In the genomic region with DNA sequence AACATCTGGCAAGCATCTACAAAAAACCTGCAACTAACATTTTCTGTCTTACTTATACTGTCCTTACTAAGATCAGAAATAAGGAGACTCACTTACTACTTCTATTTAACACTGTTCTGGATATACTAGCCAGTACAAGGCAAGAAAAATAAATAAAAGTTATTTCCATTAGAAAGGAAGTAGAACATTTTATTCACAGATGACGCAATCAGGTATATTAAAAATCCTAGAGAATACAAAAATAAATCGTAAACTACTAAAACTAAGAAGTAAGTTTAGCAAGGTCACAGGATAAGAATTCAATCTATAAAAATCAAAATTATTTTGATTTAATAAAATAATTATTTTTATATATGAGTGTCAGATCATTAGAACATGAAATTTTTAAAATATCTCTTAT, we compare ENCODE assay signal across 23 cellular contexts.
"Had no signal": no experiment of that assay in that cellular context is flagged by ENCODE, and none has a peak within 500 bp of the region (broad histone marks: within the 10 kb centered on the region; RNA-seq: fewer than 3 reads in every experiment).

No MANE protein-coding gene starts in this region.

- H3K27me3 ChIP-seq: gastrocnemius medialis, left lung, suprapubic skin, transverse colon, upper lobe of right lung, uterus had no signal

- H3K4me3 ChIP-seq: gastrocnemius medialis, left lung, psoas muscle, skin epidermis, suprapubic skin, transverse colon, upper lobe of right lung, uterus had no signal

- ATAC-seq: effector memory CD8-positive, alpha-beta T cell; gastrocnemius medialis; left cardiac atrium; left lung; naive thymus-derived CD8-positive, alpha-beta T cell; psoas muscle; right cardiac atrium; stimulated activated naive CD8-positive, alpha-beta T cell treated with anti-CD3 and anti-CD28 coated beads, Interleukin-15, amount 100 ng/mL, for 72 hours; upper lobe of right lung had no signal

- H3K36me3 ChIP-seq: gastrocnemius medialis, left lung, suprapubic skin, transverse colon, upper lobe of right lung, uterus had no signal

- H3K4me1 ChIP-seq: gastrocnemius medialis, left lung, psoas muscle, suprapubic skin, transverse colon, upper lobe of right lung, uterus had no signal

- H3K9me3 ChIP-seq: gastrocnemius medialis, psoas muscle, suprapubic skin, transverse colon, upper lobe of right lung, uterus had no signal

- H3K27ac ChIP-seq: gastrocnemius medialis, left lung, psoas muscle, skin epidermis, suprapubic skin, transverse colon, upper lobe of right lung, uterus had no signal

- DNase-seq: cortex of kidney; effector memory CD8-positive, alpha-beta T cell; gastrocnemius medialis; head of caudate nucleus; left cardiac atrium; left lung; mammary epithelial cell; naive thymus-derived CD8-positive, alpha-beta T cell; nephron progenitor cell; nucleus accumbens; posterior cingulate gyrus; psoas muscle; right cardiac atrium; stimulated activated CD4-positive, alpha-beta T cell treated with anti-CD3 and anti-CD28 coated beads, Interleukin-1b, Interleukin-23, amount 100 ng/mL, for 48 hours; stimulated activated CD4-positive, alpha-beta T cell treated with anti-CD3 and anti-CD28 coated beads, Interleukin-4, amount 100 ng/mL, for 1 hour; stimulated activated CD8-positive, alpha-beta memory T cell treated with anti-CD3 and anti-CD28 coated beads, Interleukin-4, amount 100 ng/mL, for 48 hours; stimulated activated naive CD4-positive, alpha-beta T cell; stimulated activated naive CD8-positive, alpha-beta T cell treated with anti-CD3 and anti-CD28 coated beads, Interleukin-15, amount 100 ng/mL, for 72 hours; transverse colon; upper lobe of right lung; uterus had no signal
